ENCODE assay signal across 27 cellular contexts in genomic region chr1:40187399-40187798, GRCh38. TPM values are rescaled to one million over a fixed set of nuclear protein-coding genes. Genes with fewer than 3 reads are reported as not detected.
DNase-seq lines count a peak whose midpoint lies in the region; ATAC-seq, FAIRE-seq and TF ChIP-seq lines count a peak whose summit lies in the region.
"Had no signal": no experiment of that assay in that cellular context is flagged by ENCODE, and none has a peak within 500 bp of the region (broad histone marks: within the 10 kb centered on the region; RNA-seq: fewer than 3 reads in every experiment).

No MANE protein-coding gene starts in this region.

- no peak for TF ChIP-seq CTCF in K562 (IDR thresholded peaks at IDR 0.05 in 2 of 3, conservative IDR thresholded peaks at IDR 0.05 in 1 of 3; ENCODE audit: insufficient read depth in 2 of 3, low read depth in 1 of 3, low read length in 3 of 3)
- no peak for TF ChIP-seq CTCF in osteoblast (IDR thresholded peaks at IDR 0.05; ENCODE audit: extremely low read depth, low read depth, low read length)

- 48% methylated on average over 1 of the region's 1 CpG for WGBS in K562 (ENCODE audit: insufficient coverage, low coverage, missing lambda C conversion rate)

- H3K9me3 ChIP-seq in K562 (replicated peaks; ENCODE audit: control insufficient read depth, insufficient read depth, low read depth, low read length) (no peaks in the 10 kb centered on the region), osteoblast (ENCODE audit: low read depth, low read length) (no peaks in the 10 kb centered on the region)
- H3K9me3 ChIP-seq: A549; BLaER1 treated with 17β-estradiol and CSF1 and Interleukin-3, amounts not matched to agents 10 nM and 100 nM; body of pancreas; ovary; thoracic aorta had no signal

- H3K27me3 ChIP-seq in K562 (ENCODE audit: control insufficient read depth in 2 of 2, insufficient read depth in 2 of 2, low read length in 2 of 2) (no peaks in the 10 kb centered on the region), osteoblast (ENCODE audit: insufficient read depth, low read length) (no peaks in the 10 kb centered on the region)
- H3K27me3 ChIP-seq: BLaER1 treated with 17β-estradiol and CSF1 and Interleukin-3, amounts not matched to agents 10 nM and 100 nM; body of pancreas; ovary had no signal

- H3K79me2 ChIP-seq in K562 (ENCODE audit: control insufficient read depth, insufficient read depth, low read length) (peaks cover 85% of the 10 kb centered on the region), osteoblast (ENCODE audit: insufficient read depth, low read length) (peaks cover 77% of the 10 kb centered on the region)

- peak overlapping the region; percentile 28 for H3K4me3 Mint-ChIP-seq in activated naive CD4-positive, alpha-beta T cell treated with anti-CD3 and anti-CD28 coated beads, Interleukin-2, amount 50 U/mL, for 24 hours
- H3K4me3 Mint-ChIP-seq: activated CD4-positive, alpha-beta memory T cell treated with anti-CD3 and anti-CD28 coated beads for 36 hours; activated naive CD8-positive, alpha-beta T cell treated with anti-CD3 and anti-CD28 coated beads, Interleukin-2, amount 10 ng/mL, durations not matched to agents 7 days and 5 days; naive thymus-derived CD4-positive, alpha-beta T cell had no signal

- peaks cover 2% of the 10 kb centered on the region for H3K36me3 Mint-ChIP-seq in activated naive CD4-positive, alpha-beta T cell treated with anti-CD3 and anti-CD28 coated beads, Interleukin-2, amount 50 U/mL, for 24 hours

- TF ChIP-seq POLR2A in K562 (conservative IDR thresholded peaks at IDR 0.05) = no peak

- intact Hi-C loops in K562 (cut with micrococcal nuclease) = no loop called here

- no peak overlapping the region for H3K27ac ChIP-seq in K562 (ENCODE audit: extremely low read depth, low read depth, low read length)
- peak overlapping the region; percentile 42 for H3K27ac ChIP-seq in osteoblast (ENCODE audit: low read depth, low read length)
- H3K27ac ChIP-seq: A549, body of pancreas, ovary, thoracic aorta had no signal

- peaks cover 60% of the 10 kb centered on the region for H3K4me1 Mint-ChIP-seq in activated naive CD4-positive, alpha-beta T cell treated with anti-CD3 and anti-CD28 coated beads, Interleukin-2, amount 50 U/mL, for 24 hours

- CTCF ChIA-PET in K562 (lab: Yijun Ruan, JAX; ENCODE audit: low intra/inter-chr PET ratio) = no interaction called here

- TF ChIP-seq EP300 in K562 (IDR thresholded peaks at IDR 0.05; ENCODE audit: low read length) = no peak

- no peaks in the 10 kb centered on the region for H3K9me3 Mint-ChIP-seq in activated naive CD4-positive, alpha-beta T cell treated with anti-CD3 and anti-CD28 coated beads, Interleukin-2, amount 50 U/mL, for 24 hours
- H3K9me3 Mint-ChIP-seq: activated CD4-positive, alpha-beta memory T cell treated with anti-CD3 and anti-CD28 coated beads for 36 hours; activated naive CD8-positive, alpha-beta T cell treated with anti-CD3 and anti-CD28 coated beads, Interleukin-2, amount 10 ng/mL, durations not matched to agents 7 days and 5 days; activated T-cell treated with anti-CD3 and anti-CD28 coated beads, Interleukin-2, amount 50 U/mL, for 72 hours; stimulated activated naive B cell treated with anti-CD40 and anti-IgM and Interleukin-4, amounts not matched to agents 10 μg/mL and 1 μg/mL and 100 μg/mL, for 72 hours had no signal

- H3K27me3 Mint-ChIP-seq in activated naive CD4-positive, alpha-beta T cell treated with anti-CD3 and anti-CD28 coated beads, Interleukin-2, amount 50 U/mL, for 24 hours = no peaks in the 10 kb centered on the region
- H3K27me3 Mint-ChIP-seq: activated CD4-positive, alpha-beta memory T cell treated with anti-CD3 and anti-CD28 coated beads for 36 hours; activated naive CD8-positive, alpha-beta T cell treated with anti-CD3 and anti-CD28 coated beads, Interleukin-2, amount 10 ng/mL, durations not matched to agents 7 days and 5 days; naive thymus-derived CD4-positive, alpha-beta T cell; stimulated activated naive B cell treated with anti-CD40 and anti-IgM and Interleukin-4, amounts not matched to agents 10 μg/mL and 1 μg/mL and 100 μg/mL, for 72 hours had no signal

- H2AFZ ChIP-seq in K562 (ENCODE audit: low read depth, low read length) (no peak overlapping the region), osteoblast (ENCODE audit: low read length) (no peak overlapping the region)

- DNase-seq in activated naive CD4-positive, alpha-beta T cell treated with Interleukin-2 at 50 U/mL for 16 hours = no peak
- DNase-seq in NCI-H526 treated with DMSO at 0.1 percent for 48 hours (lab: John Stamatoyannopoulos, UW) (peak; percentile 67), K562 (ENCODE audit: extremely low read depth in 1 of 4, low spot score in 3 of 4) (no peak), osteoblast (ENCODE audit: insufficient read length, low spot score, missing footprints) (no peak), kidney glomerular epithelial cell (lab: John Stamatoyannopoulos, UW) (no peak), AG20443 (ENCODE audit: low spot score) (no peak)
- DNase-seq: activated CD4-positive, alpha-beta memory T cell treated with anti-CD3 and anti-CD28 coated beads for 36 hours; activated naive CD8-positive, alpha-beta T cell treated with anti-CD3 and anti-CD28 coated beads, Interleukin-2, amount 10 ng/mL, durations not matched to agents 7 days and 5 days; activated T-cell treated with anti-CD3 and anti-CD28 coated beads, Interleukin-2, amount 50 U/mL, for 72 hours; body of pancreas; head of caudate nucleus; naive thymus-derived CD4-positive, alpha-beta T cell; NCI-H1694; NCI-H2171 treated with DMSO at 0.1 percent for 48 hours; NCI-H748 treated with DMSO at 0.1 percent for 48 hours; ovary; stimulated activated naive B cell treated with anti-CD40 and anti-IgM and Interleukin-4, amounts not matched to agents 10 μg/mL and 1 μg/mL and 100 μg/mL, for 72 hours; T-helper 2 cell had no signal

- H3K4me2 ChIP-seq in K562 (ENCODE audit: insufficient read depth, low read length) (no peak overlapping the region), osteoblast (ENCODE audit: insufficient read depth, low read length) (no peak overlapping the region)
- H3K4me2 ChIP-seq: A549 had no signal

- TF ChIP-seq RAD21 in K562 (CRISPR knock-in tag; conservative IDR thresholded peaks at IDR 0.05 in 1 of 2, IDR thresholded peaks at IDR 0.05 in 1 of 2) = no peak

- POLR2A ChIA-PET in K562 (lab: Yijun Ruan, JAX) = interaction anchor here (0.8 to 1.4 kb wide), 4 partner anchors 13 to 198 kb away, joined by 3 to 4 read pairs (median 3); no protein-coding TSS in a partner anchor

- in situ Hi-C loops in K562 (cut with MboI) = no loop called here

- H3K4me3 ChIP-seq in K562 (no peak overlapping the region), osteoblast (ENCODE audit: insufficient read depth, low read length) (no peak overlapping the region)
- H3K4me3 ChIP-seq: A549; BLaER1 treated with 17β-estradiol and CSF1 and Interleukin-3, amounts not matched to agents 10 nM and 100 nM; body of pancreas; lung; ovary; thoracic aorta had no signal

- ATAC-seq in K562 (no peak), HG02588 (IDR thresholded peaks at IDR 0.05; ENCODE audit: unreplicated experiment) (no peak)
- ATAC-seq: A549, body of pancreas, sciatic nerve had no signal

- H3K9ac ChIP-seq in K562 (ENCODE audit: insufficient read depth in 1 of 2, low read depth in 2 of 2, low read length in 2 of 2) = no peak overlapping the region
- H3K9ac ChIP-seq: BLaER1 treated with 17β-estradiol and CSF1 and Interleukin-3, amounts not matched to agents 10 nM and 100 nM had no signal

- H3K36me3 ChIP-seq in K562 (ENCODE audit: control insufficient read depth, insufficient read depth, low read length) (peaks cover 42% of the 10 kb centered on the region), osteoblast (ENCODE audit: insufficient read depth, low read length) (peaks cover 24% of the 10 kb centered on the region)
- H3K36me3 ChIP-seq: ovary had no signal

- H3K27ac Mint-ChIP-seq in activated naive CD4-positive, alpha-beta T cell treated with anti-CD3 and anti-CD28 coated beads, Interleukin-2, amount 50 U/mL, for 24 hours = peak overlapping the region; percentile 61
- H3K27ac Mint-ChIP-seq: activated CD4-positive, alpha-beta memory T cell treated with anti-CD3 and anti-CD28 coated beads for 36 hours; activated naive CD8-positive, alpha-beta T cell treated with anti-CD3 and anti-CD28 coated beads, Interleukin-2, amount 10 ng/mL, durations not matched to agents 7 days and 5 days; activated T-cell treated with anti-CD3 and anti-CD28 coated beads, Interleukin-2, amount 50 U/mL, for 72 hours; stimulated activated naive B cell treated with anti-CD40 and anti-IgM and Interleukin-4, amounts not matched to agents 10 μg/mL and 1 μg/mL and 100 μg/mL, for 72 hours had no signal

- no TSS peak for BruUV-seq in K562 (replicated peaks; lab: Mats Ljungman, UMichigan)

- H3K4me1 ChIP-seq in K562 (replicated peaks in 1 of 2; ENCODE audit: control insufficient read depth in 2 of 2, insufficient read depth in 2 of 2, low read length in 2 of 2) (peaks cover 12 to 23% of the 10 kb centered on the region in 2 experiments; a peak in 4 of 5 replicates), osteoblast (ENCODE audit: insufficient read depth, low read length) (peaks cover 25% of the 10 kb centered on the region)
- H3K4me1 ChIP-seq: A549, body of pancreas had no signal

- FAIRE-seq in K562 (lab: Jason Lieb, UNC) = no peak
- FAIRE-seq: A549, endothelial cell of umbilical vein, islet of Langerhans had no signal

- H4K20me1 ChIP-seq in K562 (replicated peaks; ENCODE audit: control insufficient read depth, insufficient read depth, low read length) (peaks cover 11% of the 10 kb centered on the region; the same call in 1 of the 2 replicates), osteoblast (ENCODE audit: insufficient read depth, low read length) (peaks cover 21% of the 10 kb centered on the region)

- H3K9me1 ChIP-seq in K562 (ENCODE audit: control insufficient read depth, insufficient read depth, low read length) = peaks cover 2% of the 10 kb centered on the region

RNA-seq across cellular contexts. Expression of gene RLF, which starts 26.2 kb away (rescaled TPM):
- 25.3 and 85.9 TPM in 2 replicates for total RNA-seq in K562 (2011; cell fraction: chromatin; rRNA removed; ENCODE audit: low replicate concordance)
- total RNA-seq in K562 (2011; cell fraction: nucleolus; rRNA removed) = 15.0 and 23.9 TPM in 2 replicates
- 31.8 and 32.3 TPM in 2 replicates for total RNA-seq in K562 (2011; cell fraction: nucleoplasm; rRNA removed)
- 16.8 and 18.8 TPM in 2 replicates for total RNA-seq in K562 (2014; rRNA removed)
- total RNA-seq in K562 (2014; rRNA removed; fragmentation: Illumina TruSeq; extraction: Trizol) = 35.0 and 37.5 TPM in 2 replicates
- total RNA-seq in K562 (2015; rRNA removed; fragmentation: Illumina TruSeq; extraction: Trizol) = 31.6 and 33.0 TPM in 2 replicates
- 21.2 and 22.1 TPM in 2 replicates for total RNA-seq in K562 (2021)
- polyA plus RNA-seq in K562 (2011; rRNA removed) = 27.9 and 30.2 TPM in 2 replicates
- 4.4 and 11.8 TPM in 2 replicates for polyA plus RNA-seq in K562 (2011; cell fraction: cytosol; rRNA removed)
- 12.8 and 23.6 TPM in 2 replicates for polyA plus RNA-seq in K562 (2011; cell fraction: nucleus; rRNA removed)
- polyA plus RNA-seq in K562 (2012) = 13.4 and 15.1 TPM in 2 replicates
- 17.7 and 21.8 TPM in 2 replicates for polyA plus RNA-seq in K562 (2014; fragmentation: Illumina TruSeq; extraction: Trizol)
- 1 to 10 TPM; 3.6 to 5.6 TPM for polyA plus RNA-seq in K562 (2014; fragmentation: Nextera tagmentation; extraction: Ambion mirVana)
- 11.2 and 11.5 TPM in 2 replicates for polyA plus RNA-seq in K562 (2014; rRNA removed)
- polyA minus RNA-seq in K562 (2011; rRNA and poly(A)+ RNA removed) = 66.1 and 103 TPM in 2 replicates
- 27.9 and 28.1 TPM in 2 replicates for polyA minus RNA-seq in K562 (2011; cell fraction: cytosol; rRNA and poly(A)+ RNA removed)
- 14.7 and 38.4 TPM in 2 replicates for polyA minus RNA-seq in K562 (2011; cell fraction: nucleus; rRNA and poly(A)+ RNA removed)
- total RNA-seq in osteoblast = 26.2 and 29.7 TPM in 2 replicates
